1 cellular context compared by ENCODE assay signal in the genomic region with DNA sequence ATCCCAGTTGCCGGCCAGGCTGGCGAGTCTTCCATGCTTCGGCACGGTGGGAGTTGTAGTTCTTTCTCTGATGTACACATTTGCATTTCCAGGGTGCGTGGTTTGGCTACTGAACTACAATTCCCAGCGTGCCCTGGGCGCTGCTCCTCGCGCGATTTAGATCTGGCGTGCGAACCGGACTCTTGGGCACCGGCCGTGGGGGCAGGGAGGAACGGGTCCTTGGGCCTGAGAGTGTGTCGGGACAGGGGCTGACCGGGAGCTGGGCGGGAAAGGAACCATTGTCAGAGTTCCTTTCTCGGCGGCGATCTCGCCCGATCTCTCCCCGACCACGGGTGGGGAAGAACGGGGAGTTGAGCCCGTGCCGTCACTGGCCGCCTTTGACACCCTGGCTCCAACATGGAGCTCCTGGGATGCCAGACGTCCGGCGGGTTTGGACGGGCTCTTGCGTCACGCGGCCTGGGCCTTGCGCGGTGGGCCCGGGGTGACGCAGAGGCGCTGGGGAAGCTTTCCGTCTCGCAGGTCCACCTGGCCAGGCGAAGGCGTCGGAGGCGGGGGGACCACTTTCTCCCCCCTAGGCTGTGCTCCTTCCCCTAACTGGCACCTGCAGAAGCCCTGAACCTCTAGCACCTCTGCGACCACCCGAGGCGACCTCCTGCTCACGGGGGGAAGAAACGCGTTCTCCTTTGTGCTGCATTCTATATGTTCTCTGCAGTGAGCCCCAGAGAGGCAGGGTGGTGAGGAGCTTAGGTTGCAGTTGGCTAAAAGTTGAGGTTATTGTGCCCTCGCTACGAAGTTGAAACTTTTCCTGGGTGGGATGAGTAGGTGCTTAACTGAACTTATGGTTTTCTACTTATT.
TF ChIP-seq lines count a peak whose summit lies in the region.

No MANE protein-coding gene starts in this region.

TF ChIP-seq in HepG2, 621 proteins besides CTCF, POLR2A, EP300 and RAD21 (continued from another document and continues in another):
- TF ChIP-seq, protein P1, sequence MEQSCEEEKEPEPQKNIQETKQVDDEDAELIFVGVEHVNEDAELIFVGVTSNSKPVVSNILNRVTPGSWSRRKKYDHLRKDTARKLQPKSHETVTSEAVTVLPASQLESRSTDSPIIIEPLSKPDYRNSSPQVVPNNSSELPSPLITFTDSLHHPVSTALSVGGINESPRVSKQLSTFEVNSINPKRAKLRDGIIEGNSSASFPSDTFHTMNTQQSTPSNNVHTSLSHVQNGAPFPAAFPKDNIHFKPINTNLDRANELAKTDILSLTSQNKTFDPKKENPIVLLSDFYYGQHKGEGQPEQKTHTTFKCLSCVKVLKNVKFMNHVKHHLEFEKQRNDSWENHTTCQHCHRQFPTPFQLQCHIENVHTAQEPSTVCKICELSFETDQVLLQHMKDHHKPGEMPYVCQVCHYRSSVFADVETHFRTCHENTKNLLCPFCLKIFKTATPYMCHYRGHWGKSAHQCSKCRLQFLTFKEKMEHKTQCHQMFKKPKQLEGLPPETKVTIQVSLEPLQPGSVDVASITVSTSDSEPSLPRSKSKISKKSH (CRISPR knock-in tag; IDR thresholded peaks at IDR 0.05; ENCODE audit: borderline replicate concordance), result peak; percentile 74
- TF ChIP-seq, protein P2, sequence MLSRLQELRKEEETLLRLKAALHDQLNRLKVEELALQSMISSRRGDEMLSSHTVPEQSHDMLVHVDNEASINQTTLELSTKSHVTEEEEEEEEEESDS (CRISPR knock-in tag; IDR thresholded peaks at IDR 0.05; ENCODE audit: borderline replicate concordance), result no peak
- TF ChIP-seq ZNF790 (CRISPR knock-in tag; IDR thresholded peaks at IDR 0.05; ENCODE audit: borderline replicate concordance) (peak; percentile 71; the same call in 1 of the 2 replicates), NR2C2 (CRISPR knock-in tag; IDR thresholded peaks at IDR 0.05; ENCODE audit: borderline replicate concordance) (peak; percentile 63; the same call in 1 of the 2 replicates), ZNF205 (CRISPR knock-in tag; IDR thresholded peaks at IDR 0.05) (peak; percentile 59; the same call in 1 of the 2 replicates), ZFP90 (CRISPR knock-in tag; IDR thresholded peaks at IDR 0.05; ENCODE audit: borderline replicate concordance) (peak; percentile 82), KLF15 (CRISPR knock-in tag; IDR thresholded peaks at IDR 0.05; ENCODE audit: borderline replicate concordance) (peak; percentile 56; the same call in 1 of the 2 replicates), GATAD2A (CRISPR knock-in tag; IDR thresholded peaks at IDR 0.05) (no peak; the same call in 1 of the 2 replicates), ZNF879 (CRISPR knock-in tag; IDR thresholded peaks at IDR 0.05) (0 out of 2 replicates have a peak, but pooled peaks have one; percentile 73), FOSL2 (CRISPR knock-in tag; IDR thresholded peaks at IDR 0.05) (0 out of 2 replicates have a peak, but pooled peaks have one; percentile 27), RCOR2 (CRISPR knock-in tag; IDR thresholded peaks at IDR 0.05) (no peak), ZNF333 (CRISPR knock-in tag; IDR thresholded peaks at IDR 0.05; ENCODE audit: borderline replicate concordance) (peak; percentile 93; the same call in 1 of the 2 replicates), ZNF629 (CRISPR knock-in tag; conservative IDR thresholded peaks at IDR 0.05) (no peak), ZBTB7A (CRISPR knock-in tag; IDR thresholded peaks at IDR 0.05) (peak; percentile 67; the same call in 1 of the 2 replicates), ZNF776 (CRISPR knock-in tag; IDR thresholded peaks at IDR 0.05) (peak; percentile 46; the same call in 1 of the 2 replicates), ZNF747 (CRISPR knock-in tag; IDR thresholded peaks at IDR 0.05; ENCODE audit: borderline replicate concordance) (peak; percentile 94; the same call in 1 of the 2 replicates), SUZ12 (IDR thresholded peaks at IDR 0.05; ENCODE audit: low read depth, low read length) (peak; percentile 87), ZNF296 (CRISPR knock-in tag; conservative IDR thresholded peaks at IDR 0.05) (0 out of 2 replicates have a peak, but pooled peaks have one; percentile 45), ZNF510 (CRISPR knock-in tag; IDR thresholded peaks at IDR 0.05; ENCODE audit: low read depth) (0 out of 2 replicates have a peak, but pooled peaks have one; percentile 48), ZNF224 (CRISPR knock-in tag; IDR thresholded peaks at IDR 0.05) (0 out of 2 replicates have a peak, but pooled peaks have one; percentile 56), ZSCAN9 (CRISPR knock-in tag; IDR thresholded peaks at IDR 0.05; ENCODE audit: borderline replicate concordance) (peak; percentile 52; the same call in 1 of the 2 replicates), ZFY (CRISPR knock-in tag; IDR thresholded peaks at IDR 0.05) (peak; percentile 84), CEBPG (CRISPR knock-in tag; IDR thresholded peaks at IDR 0.05) (peak; percentile 80), HDAC2 (CRISPR knock-in tag; IDR thresholded peaks at IDR 0.05) (peak; percentile 57; the same call in 1 of the 2 replicates), GABPB1 (CRISPR knock-in tag; IDR thresholded peaks at IDR 0.05) (peak; percentile 77), MTA3 (CRISPR knock-in tag; IDR thresholded peaks at IDR 0.05) (no peak), PAWR (CRISPR knock-in tag; IDR thresholded peaks at IDR 0.05; ENCODE audit: borderline replicate concordance) (no peak), ZNF567 (CRISPR knock-in tag; IDR thresholded peaks at IDR 0.05; ENCODE audit: borderline replicate concordance) (no peak), SAFB2 (CRISPR knock-in tag; IDR thresholded peaks at IDR 0.05; ENCODE audit: borderline replicate concordance, low read depth) (peak; percentile 79; the same call in 1 of the 2 replicates), ZNF547 (CRISPR knock-in tag; IDR thresholded peaks at IDR 0.05) (no peak), NFRKB (IDR thresholded peaks at IDR 0.05) (no peak), SIX4 (CRISPR knock-in tag; IDR thresholded peaks at IDR 0.05) (peak; percentile 51; the same call in 1 of the 2 replicates), ZNF44 (CRISPR knock-in tag; IDR thresholded peaks at IDR 0.05) (0 out of 2 replicates have a peak, but pooled peaks have one; percentile 21)
- TF ChIP-seq, protein P3, sequence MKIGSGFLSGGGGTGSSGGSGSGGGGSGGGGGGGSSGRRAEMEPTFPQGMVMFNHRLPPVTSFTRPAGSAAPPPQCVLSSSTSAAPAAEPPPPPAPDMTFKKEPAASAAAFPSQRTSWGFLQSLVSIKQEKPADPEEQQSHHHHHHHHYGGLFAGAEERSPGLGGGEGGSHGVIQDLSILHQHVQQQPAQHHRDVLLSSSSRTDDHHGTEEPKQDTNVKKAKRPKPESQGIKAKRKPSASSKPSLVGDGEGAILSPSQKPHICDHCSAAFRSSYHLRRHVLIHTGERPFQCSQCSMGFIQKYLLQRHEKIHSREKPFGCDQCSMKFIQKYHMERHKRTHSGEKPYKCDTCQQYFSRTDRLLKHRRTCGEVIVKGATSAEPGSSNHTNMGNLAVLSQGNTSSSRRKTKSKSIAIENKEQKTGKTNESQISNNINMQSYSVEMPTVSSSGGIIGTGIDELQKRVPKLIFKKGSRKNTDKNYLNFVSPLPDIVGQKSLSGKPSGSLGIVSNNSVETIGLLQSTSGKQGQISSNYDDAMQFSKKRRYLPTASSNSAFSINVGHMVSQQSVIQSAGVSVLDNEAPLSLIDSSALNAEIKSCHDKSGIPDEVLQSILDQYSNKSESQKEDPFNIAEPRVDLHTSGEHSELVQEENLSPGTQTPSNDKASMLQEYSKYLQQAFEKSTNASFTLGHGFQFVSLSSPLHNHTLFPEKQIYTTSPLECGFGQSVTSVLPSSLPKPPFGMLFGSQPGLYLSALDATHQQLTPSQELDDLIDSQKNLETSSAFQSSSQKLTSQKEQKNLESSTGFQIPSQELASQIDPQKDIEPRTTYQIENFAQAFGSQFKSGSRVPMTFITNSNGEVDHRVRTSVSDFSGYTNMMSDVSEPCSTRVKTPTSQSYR (CRISPR knock-in tag; IDR thresholded peaks at IDR 0.05; ENCODE audit: borderline replicate concordance), result peak; percentile 95
- TF ChIP-seq, protein P4, sequence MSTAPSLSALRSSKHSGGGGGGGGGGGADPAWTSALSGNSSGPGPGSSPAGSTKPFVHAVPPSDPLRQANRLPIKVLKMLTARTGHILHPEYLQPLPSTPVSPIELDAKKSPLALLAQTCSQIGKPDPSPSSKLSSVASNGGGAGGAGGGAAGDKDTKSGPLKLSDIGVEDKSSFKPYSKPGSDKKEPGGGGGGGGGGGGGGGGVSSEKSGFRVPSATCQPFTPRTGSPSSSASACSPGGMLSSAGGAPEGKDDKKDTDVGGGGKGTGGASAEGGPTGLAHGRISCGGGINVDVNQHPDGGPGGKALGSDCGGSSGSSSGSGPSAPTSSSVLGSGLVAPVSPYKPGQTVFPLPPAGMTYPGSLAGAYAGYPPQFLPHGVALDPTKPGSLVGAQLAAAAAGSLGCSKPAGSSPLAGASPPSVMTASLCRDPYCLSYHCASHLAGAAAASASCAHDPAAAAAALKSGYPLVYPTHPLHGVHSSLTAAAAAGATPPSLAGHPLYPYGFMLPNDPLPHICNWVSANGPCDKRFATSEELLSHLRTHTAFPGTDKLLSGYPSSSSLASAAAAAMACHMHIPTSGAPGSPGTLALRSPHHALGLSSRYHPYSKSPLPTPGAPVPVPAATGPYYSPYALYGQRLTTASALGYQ (CRISPR knock-in tag; IDR thresholded peaks at IDR 0.05), result no peak; the same call in none of the 2 replicates
- TF ChIP-seq, protein P5, sequence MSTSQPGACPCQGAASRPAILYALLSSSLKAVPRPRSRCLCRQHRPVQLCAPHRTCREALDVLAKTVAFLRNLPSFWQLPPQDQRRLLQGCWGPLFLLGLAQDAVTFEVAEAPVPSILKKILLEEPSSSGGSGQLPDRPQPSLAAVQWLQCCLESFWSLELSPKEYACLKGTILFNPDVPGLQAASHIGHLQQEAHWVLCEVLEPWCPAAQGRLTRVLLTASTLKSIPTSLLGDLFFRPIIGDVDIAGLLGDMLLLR (CRISPR knock-in tag; IDR thresholded peaks at IDR 0.05), result peak; percentile 68
- TF ChIP-seq, protein P6, sequence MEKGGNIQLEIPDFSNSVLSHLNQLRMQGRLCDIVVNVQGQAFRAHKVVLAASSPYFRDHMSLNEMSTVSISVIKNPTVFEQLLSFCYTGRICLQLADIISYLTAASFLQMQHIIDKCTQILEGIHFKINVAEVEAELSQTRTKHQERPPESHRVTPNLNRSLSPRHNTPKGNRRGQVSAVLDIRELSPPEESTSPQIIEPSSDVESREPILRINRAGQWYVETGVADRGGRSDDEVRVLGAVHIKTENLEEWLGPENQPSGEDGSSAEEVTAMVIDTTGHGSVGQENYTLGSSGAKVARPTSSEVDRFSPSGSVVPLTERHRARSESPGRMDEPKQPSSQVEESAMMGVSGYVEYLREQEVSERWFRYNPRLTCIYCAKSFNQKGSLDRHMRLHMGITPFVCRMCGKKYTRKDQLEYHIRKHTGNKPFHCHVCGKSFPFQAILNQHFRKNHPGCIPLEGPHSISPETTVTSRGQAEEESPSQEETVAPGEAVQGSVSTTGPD (CRISPR knock-in tag; IDR thresholded peaks at IDR 0.05), result no peak
- TF ChIP-seq, protein P7, sequence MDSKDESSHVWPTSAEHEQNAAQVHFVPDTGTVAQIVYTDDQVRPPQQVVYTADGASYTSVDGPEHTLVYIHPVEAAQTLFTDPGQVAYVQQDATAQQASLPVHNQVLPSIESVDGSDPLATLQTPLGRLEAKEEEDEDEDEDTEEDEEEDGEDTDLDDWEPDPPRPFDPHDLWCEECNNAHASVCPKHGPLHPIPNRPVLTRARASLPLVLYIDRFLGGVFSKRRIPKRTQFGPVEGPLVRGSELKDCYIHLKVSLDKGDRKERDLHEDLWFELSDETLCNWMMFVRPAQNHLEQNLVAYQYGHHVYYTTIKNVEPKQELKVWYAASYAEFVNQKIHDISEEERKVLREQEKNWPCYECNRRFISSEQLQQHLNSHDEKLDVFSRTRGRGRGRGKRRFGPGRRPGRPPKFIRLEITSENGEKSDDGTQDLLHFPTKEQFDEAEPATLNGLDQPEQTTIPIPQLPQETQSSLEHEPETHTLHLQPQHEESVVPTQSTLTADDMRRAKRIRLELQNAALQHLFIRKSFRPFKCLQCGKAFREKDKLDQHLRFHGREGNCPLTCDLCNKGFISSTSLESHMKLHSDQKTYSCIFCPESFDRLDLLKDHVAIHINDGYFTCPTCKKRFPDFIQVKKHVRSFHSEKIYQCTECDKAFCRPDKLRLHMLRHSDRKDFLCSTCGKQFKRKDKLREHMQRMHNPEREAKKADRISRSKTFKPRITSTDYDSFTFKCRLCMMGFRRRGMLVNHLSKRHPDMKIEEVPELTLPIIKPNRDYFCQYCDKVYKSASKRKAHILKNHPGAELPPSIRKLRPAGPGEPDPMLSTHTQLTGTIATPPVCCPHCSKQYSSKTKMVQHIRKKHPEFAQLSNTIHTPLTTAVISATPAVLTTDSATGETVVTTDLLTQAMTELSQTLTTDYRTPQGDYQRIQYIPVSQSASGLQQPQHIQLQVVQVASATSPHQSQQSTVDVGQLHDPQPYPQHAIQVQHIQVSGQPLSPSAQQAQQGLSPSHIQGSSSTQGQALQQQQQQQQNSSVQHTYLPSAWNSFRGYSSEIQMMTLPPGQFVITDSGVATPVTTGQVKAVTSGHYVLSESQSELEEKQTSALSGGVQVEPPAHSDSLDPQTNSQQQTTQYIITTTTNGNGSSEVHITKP (CRISPR knock-in tag; IDR thresholded peaks at IDR 0.05; ENCODE audit: low read depth), result peak; percentile 42; the same call in 1 of the 2 replicates
- TF ChIP-seq, protein P8, sequence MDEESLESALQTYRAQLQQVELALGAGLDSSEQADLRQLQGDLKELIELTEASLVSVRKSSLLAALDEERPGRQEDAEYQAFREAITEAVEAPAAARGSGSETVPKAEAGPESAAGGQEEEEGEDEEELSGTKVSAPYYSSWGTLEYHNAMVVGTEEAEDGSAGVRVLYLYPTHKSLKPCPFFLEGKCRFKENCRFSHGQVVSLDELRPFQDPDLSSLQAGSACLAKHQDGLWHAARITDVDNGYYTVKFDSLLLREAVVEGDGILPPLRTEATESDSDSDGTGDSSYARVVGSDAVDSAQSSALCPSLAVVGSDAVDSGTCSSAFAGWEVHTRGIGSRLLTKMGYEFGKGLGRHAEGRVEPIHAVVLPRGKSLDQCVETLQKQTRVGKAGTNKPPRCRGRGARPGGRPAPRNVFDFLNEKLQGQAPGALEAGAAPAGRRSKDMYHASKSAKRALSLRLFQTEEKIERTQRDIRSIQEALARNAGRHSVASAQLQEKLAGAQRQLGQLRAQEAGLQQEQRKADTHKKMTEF (CRISPR knock-in tag; IDR thresholded peaks at IDR 0.05), result peak; percentile 57
- TF ChIP-seq, protein P9, sequence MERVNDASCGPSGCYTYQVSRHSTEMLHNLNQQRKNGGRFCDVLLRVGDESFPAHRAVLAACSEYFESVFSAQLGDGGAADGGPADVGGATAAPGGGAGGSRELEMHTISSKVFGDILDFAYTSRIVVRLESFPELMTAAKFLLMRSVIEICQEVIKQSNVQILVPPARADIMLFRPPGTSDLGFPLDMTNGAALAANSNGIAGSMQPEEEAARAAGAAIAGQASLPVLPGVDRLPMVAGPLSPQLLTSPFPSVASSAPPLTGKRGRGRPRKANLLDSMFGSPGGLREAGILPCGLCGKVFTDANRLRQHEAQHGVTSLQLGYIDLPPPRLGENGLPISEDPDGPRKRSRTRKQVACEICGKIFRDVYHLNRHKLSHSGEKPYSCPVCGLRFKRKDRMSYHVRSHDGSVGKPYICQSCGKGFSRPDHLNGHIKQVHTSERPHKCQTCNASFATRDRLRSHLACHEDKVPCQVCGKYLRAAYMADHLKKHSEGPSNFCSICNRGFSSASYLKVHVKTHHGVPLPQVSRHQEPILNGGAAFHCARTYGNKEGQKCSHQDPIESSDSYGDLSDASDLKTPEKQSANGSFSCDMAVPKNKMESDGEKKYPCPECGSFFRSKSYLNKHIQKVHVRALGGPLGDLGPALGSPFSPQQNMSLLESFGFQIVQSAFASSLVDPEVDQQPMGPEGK (CRISPR knock-in tag; IDR thresholded peaks at IDR 0.05), result 0 out of 2 replicates have a peak, but pooled peaks have one; percentile 13
- TF ChIP-seq, protein P10, sequence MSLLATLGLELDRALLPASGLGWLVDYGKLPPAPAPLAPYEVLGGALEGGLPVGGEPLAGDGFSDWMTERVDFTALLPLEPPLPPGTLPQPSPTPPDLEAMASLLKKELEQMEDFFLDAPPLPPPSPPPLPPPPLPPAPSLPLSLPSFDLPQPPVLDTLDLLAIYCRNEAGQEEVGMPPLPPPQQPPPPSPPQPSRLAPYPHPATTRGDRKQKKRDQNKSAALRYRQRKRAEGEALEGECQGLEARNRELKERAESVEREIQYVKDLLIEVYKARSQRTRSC (CRISPR knock-in tag; IDR thresholded peaks at IDR 0.05; ENCODE audit: low read depth), result no peak
